ENCODE assay signal across 8 cellular contexts in the genomic region with DNA sequence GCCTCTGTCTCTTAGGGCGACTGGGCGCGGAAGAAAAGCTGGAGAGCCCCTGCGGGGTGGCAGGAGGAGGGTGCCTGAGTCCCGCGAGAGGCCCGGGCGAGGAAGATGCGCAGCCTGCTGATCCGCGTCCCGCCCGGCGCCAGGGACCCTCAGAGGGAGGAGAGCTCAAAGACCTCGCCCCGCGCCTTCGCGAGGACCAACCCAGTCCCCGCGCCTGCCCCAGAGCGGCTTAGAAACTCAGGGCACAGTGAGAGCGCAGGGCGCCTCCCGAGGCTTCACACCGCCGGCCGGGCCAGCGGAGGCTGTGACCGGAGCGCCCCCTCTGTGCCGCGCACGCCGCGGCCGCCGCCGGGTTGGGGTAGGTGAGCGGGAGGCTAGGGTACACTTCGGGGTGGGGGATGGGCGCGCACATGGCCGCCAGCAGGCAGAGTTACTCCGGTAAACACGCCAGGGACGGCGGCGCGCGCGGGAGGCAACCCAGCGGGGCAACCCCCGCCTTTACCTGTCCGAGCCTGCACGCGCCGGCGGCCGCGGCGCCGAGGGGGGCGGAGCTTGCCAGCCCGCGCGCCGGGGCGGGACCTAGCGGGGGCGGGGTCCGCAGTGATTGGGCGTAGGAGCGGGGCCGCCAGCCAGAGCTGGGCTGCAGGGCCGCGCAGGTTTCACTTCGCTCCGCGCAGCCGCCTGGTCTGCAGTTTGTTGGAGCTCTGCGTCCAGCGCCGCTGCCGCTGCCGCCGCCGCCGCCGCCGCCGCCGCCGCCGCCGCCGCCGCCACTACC. TPM values are rescaled to one million over a fixed set of nuclear protein-coding genes. Genes with fewer than 3 reads are reported as not detected.
DNase-seq lines count a peak whose midpoint lies in the region; TF ChIP-seq lines count a peak whose summit lies in the region.

A gene with protein sequence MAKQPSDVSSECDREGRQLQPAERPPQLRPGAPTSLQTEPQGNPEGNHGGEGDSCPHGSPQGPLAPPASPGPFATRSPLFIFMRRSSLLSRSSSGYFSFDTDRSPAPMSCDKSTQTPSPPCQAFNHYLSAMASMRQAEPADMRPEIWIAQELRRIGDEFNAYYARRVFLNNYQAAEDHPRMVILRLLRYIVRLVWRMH (plus strand): TSS at position 662 of the 775 bp plus-strand sequence. CDS start 2,832 bp downstream, outside the sequence.

- peak within 1 kb of the TSS; percentile 86 to 93 for H3K4me3 Mint-ChIP-seq in H9

- H2BK12ac ChIP-seq in H9 (ENCODE audit: insufficient read length, low read depth, low read length) = no peak within 1 kb of the TSS

- H3K4ac ChIP-seq in H9 (ENCODE audit: low read depth, low read length) = no peak within 1 kb of the TSS

- H3K56ac ChIP-seq in H9 (ENCODE audit: insufficient read length, low read depth, low read length) = no peak within 1 kb of the TSS

- no peak within 1 kb of the TSS; the same call in 1 of the 2 replicates for H2BK15ac ChIP-seq in H9 (ENCODE audit: low read depth, low read length)

- H2AK5ac ChIP-seq in H9 (ENCODE audit: insufficient read length, low read length) = no peak within 1 kb of the TSS

- H4K91ac ChIP-seq in H9 (ENCODE audit: insufficient read length, low read depth, low read length) = no peak within 1 kb of the TSS

- peak within 1 kb of the TSS; percentile 72 for H3K4me3 ChIP-seq in MG63
- H3K4me3 ChIP-seq in foreskin fibroblast (ENCODE audit: low read depth in 1 of 2, low read length in 2 of 2) = peak within 1 kb of the TSS; percentile 68 to 85
- H3K4me3 ChIP-seq in neuron (ENCODE audit: low read length) = peak within 1 kb of the TSS; percentile 80

- TF ChIP-seq CTCF in H9 (conservative IDR thresholded peaks at IDR 0.05) = peak; percentile 42; the same call in 2 of the 3 replicates
- peak; percentile 3 for TF ChIP-seq CTCF in foreskin fibroblast (IDR thresholded peaks at IDR 0.05; ENCODE audit: low read depth, low read length)

- no peak within 1 kb of the TSS for H4K8ac ChIP-seq in H9 (replicated peaks; ENCODE audit: insufficient read length, low read depth, low read length)

- H3K9me3 Mint-ChIP-seq in H9 = peaks cover 3 to 5% of the 10 kb centered on the region in 2 experiments; a peak in 4 of 5 replicates

- H3K4me1 Mint-ChIP-seq in H9 = peaks cover 27 to 34% of the 10 kb centered on the region in 2 experiments

- H3K14ac ChIP-seq in H9 (ENCODE audit: insufficient read depth, low read length) = peak within 1 kb of the TSS; percentile 85

- H3K4me2 ChIP-seq in H9 (ENCODE audit: insufficient read depth, insufficient read length, low read length) = peak within 1 kb of the TSS; percentile 84

- no peak within 1 kb of the TSS for H2BK20ac ChIP-seq in H9 (ENCODE audit: low read depth, low read length, poor library complexity, severe bottlenecking)

- H2BK120ac ChIP-seq in H9 (ENCODE audit: low read depth, low read length, poor library complexity, severe bottlenecking) = no peak within 1 kb of the TSS

- H3K4me1 ChIP-seq in H9 (ENCODE audit: insufficient read depth, low read length) = no peaks in the 10 kb centered on the region
- H3K4me1 ChIP-seq in neuron (ENCODE audit: insufficient read depth, low read length) = peaks cover 33% of the 10 kb centered on the region

- no peaks in the 10 kb centered on the region for H4K20me1 ChIP-seq in H9 (ENCODE audit: control insufficient read depth, insufficient read depth, insufficient read length)

- peak within 1 kb of the TSS; percentile 61 to 94 (median 65); a peak in 5 of 7 replicates for H3K27ac Mint-ChIP-seq in H9

- no peak within 1 kb of the TSS for H3K23ac ChIP-seq in H9 (ENCODE audit: insufficient read length, low read depth, low read length)

- peak within 1 kb of the TSS; percentile 80 for H3K18ac ChIP-seq in H9 (ENCODE audit: insufficient read length, low read depth, low read length)

- no CpG with 5 or more reads among the region's 98 CpGs for WGBS in H9 (ENCODE audit: extremely low coverage, insufficient read length, low lambda C conversion rate)

- no peak within 1 kb of the TSS for H2AFZ ChIP-seq in H9 (ENCODE audit: low read length)
- peak within 1 kb of the TSS; percentile 87 for H2AFZ ChIP-seq in neuron (ENCODE audit: low read depth, low read length)

- peaks cover 48% of the 10 kb centered on the region for H3K23me2 ChIP-seq in H9 (ENCODE audit: insufficient read length, low read depth, low read length, poor library complexity, severe bottlenecking)

- no peak within 1 kb of the TSS for H4K5ac ChIP-seq in H9 (ENCODE audit: insufficient read length, low read depth, low read length)

- H3K27me3 ChIP-seq in H9 (ENCODE audit: insufficient read depth, low read length) (peaks cover 30% of the 10 kb centered on the region), MG63 (peaks cover 9% of the 10 kb centered on the region), neuron (ENCODE audit: insufficient read depth, low read length) (peaks cover 21% of the 10 kb centered on the region)

- H3K9me3 ChIP-seq in H9 (ENCODE audit: control insufficient read depth, low read depth, low read length) = no peaks in the 10 kb centered on the region
- H3K9me3 ChIP-seq in MG63 = no peaks in the 10 kb centered on the region
- H3K9me3 ChIP-seq in neuron (ENCODE audit: low read length) = no peaks in the 10 kb centered on the region

- peak within 1 kb of the TSS; percentile 83 for H3K9ac ChIP-seq in H9 (ENCODE audit: extremely low read depth, insufficient read length, low read length)

- no peak within 1 kb of the TSS for H3T11ph ChIP-seq in H9 (ENCODE audit: low read length)

- H3K27ac ChIP-seq in H9 (ENCODE audit: insufficient read length, low read depth, low read length) = no peak within 1 kb of the TSS

- DNase-seq in G401 (ENCODE audit: low spot score) (peak; percentile 72), H9 (peak; percentile 94), MG63 (peak; percentile 87), SHP77 treated with DMSO at 0.1 percent for 48 hours (lab: John Stamatoyannopoulos, UW) (peak; percentile 82), foreskin fibroblast (peak; percentile 91 to 96), stromal cell of bone marrow (ENCODE audit: low read depth) (peak; percentile 71)
- DNase-seq in activated effector memory CD4-positive, alpha-beta T cell treated with Interleukin-2 at 50 U/mL for 16 hours = peak; percentile 88

- no peaks in the 10 kb centered on the region for H3K79me2 ChIP-seq in H9 (ENCODE audit: insufficient read depth, low read length)

- H3K36me3 Mint-ChIP-seq in H9 (ENCODE audit: insufficient read depth in 1 of 3, low read depth in 3 of 3) = peaks cover 4 to 18% (median 17%) of the 10 kb centered on the region in 3 experiments

- in situ Hi-C loops in G401 (cut with HindIII; ENCODE audit: low sequenced_read_pairs) = no loop called here

- H3K36me3 ChIP-seq in MG63 (no peaks in the 10 kb centered on the region; the same call in 1 of the 2 replicates), neuron (ENCODE audit: insufficient read depth, low read length) (peaks cover 15% of the 10 kb centered on the region)

- H3K27me3 Mint-ChIP-seq in H9 (ENCODE audit: low read depth) = peaks cover 50% of the 10 kb centered on the region

- H2BK5ac ChIP-seq in H9 (ENCODE audit: insufficient read length, low read length) = no peak within 1 kb of the TSS

- peaks cover 4% of the 10 kb centered on the region for H3K79me1 ChIP-seq in H9 (ENCODE audit: insufficient read depth, low read depth, low read length, poor library complexity, severe bottlenecking)

RNA-seq across cellular contexts. Expression of the gene that starts here (rescaled TPM):
- total RNA-seq in G401 (2014; rRNA removed; shearing (Covaris generic)) = 2.4 and 9.7 TPM in 2 replicates
- 18.9 and 21.2 TPM in 2 replicates for total RNA-seq in H9 (2021)
- total RNA-seq in MG63 (2014; rRNA removed; shearing (Covaris generic); ENCODE audit: low replicate concordance) = 1.1 and 1.8 TPM in 2 replicates
